6 cellular contexts compared by ENCODE assay signal in the genomic region with DNA sequence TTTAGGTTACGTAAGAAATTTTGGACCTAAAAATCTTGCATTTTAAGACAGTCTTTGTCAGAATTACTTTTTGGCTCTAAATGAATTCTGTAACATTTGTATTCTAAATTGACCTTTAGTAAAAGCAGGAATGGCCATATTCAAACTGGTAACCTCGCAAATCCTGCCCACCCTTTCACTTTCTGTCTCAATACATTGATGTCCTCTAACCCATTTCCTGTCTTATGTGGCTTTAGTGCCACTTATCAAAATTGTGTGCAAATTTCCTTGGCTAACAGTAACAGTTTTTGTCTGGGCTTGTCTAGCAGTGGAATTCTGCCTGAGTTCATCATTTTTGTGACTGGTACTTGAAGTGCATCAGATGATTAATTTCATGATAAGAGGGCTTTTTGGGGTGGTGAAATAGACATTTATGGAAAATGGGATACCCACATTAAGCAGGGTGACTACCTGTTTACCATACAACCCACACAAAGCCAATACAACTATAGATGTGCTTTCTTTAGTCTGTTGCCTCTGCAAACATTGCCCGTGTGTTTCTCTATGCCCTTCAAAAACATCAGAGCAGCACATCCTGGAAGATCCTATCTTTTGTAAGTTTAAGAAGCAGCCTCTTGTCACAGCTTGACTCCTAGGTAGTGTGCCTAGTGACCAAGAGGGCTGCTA.
A peak's percentile ranks its signal among the peaks of the same experiment; 100 is the strongest.
DNase-seq lines count a peak whose midpoint lies in the region; ATAC-seq, FAIRE-seq and TF ChIP-seq lines count a peak whose summit lies in the region.
"Not testable (repeated sequence)": the region's sequence is repeated elsewhere in the genome, so short reads cannot be mapped to it uniquely, and the experiment has no call there.

No MANE protein-coding gene starts in this region.

- not testable (repeated sequence) for H3K36me3 ChIP-seq in keratinocyte (ENCODE audit: control insufficient read depth in 2 of 2, extremely low read depth in 1 of 2, insufficient read depth in 2 of 2, low read length in 2 of 2)

- ATAC-seq in activated CD8-positive, alpha-beta T cell treated with anti-CD3 and anti-CD28 coated beads for 36 hours, result peak; percentile 42
- peak; percentile 60 for ATAC-seq in activated T-helper 17 cell treated with anti-CD3 and anti-CD28 coated beads, Interleukin-2, amount 50 U/mL, for 72 hours (replicated peaks)
- peak; percentile 52 for ATAC-seq in activated naive CD8-positive, alpha-beta T cell treated with anti-CD3 and anti-CD28 coated beads, Interleukin-2, amount 50 U/mL, for 24 hours
- peak; percentile 37 for ATAC-seq in stimulated activated effector memory CD8-positive, alpha-beta T cell treated with anti-CD3 and anti-CD28 coated beads, Interleukin-12 subunit alpha, Interleukin-12 subunit beta, amount 100 ng/mL, for 72 hours
- peak; percentile 75 for ATAC-seq in stimulated activated naive CD8-positive, alpha-beta T cell treated with anti-CD3 and anti-CD28 coated beads, Interleukin-15, amount 100 ng/mL, for 72 hours

- H3K4me1 Mint-ChIP-seq in activated CD8-positive, alpha-beta T cell treated with anti-CD3 and anti-CD28 coated beads for 36 hours (ENCODE audit: low read depth); activated T-helper 17 cell treated with anti-CD3 and anti-CD28 coated beads, Interleukin-2, amount 50 U/mL, for 72 hours; activated naive CD8-positive, alpha-beta T cell treated with anti-CD3 and anti-CD28 coated beads, Interleukin-2, amount 50 U/mL, for 24 hours; stimulated activated effector memory CD8-positive, alpha-beta T cell treated with anti-CD3 and anti-CD28 coated beads, Interleukin-12 subunit alpha, Interleukin-12 subunit beta, amount 100 ng/mL, for 72 hours; stimulated activated naive CD8-positive, alpha-beta T cell treated with anti-CD3 and anti-CD28 coated beads, Interleukin-15, amount 100 ng/mL, for 72 hours: not testable (repeated sequence)

- H4K20me1 ChIP-seq in keratinocyte (ENCODE audit: control insufficient read depth, extremely low read depth, insufficient read depth, low read length), result not testable (repeated sequence)

- FAIRE-seq in keratinocyte (lab: Jason Lieb, UNC), result peak; percentile 52

- intact Hi-C loops in activated CD8-positive, alpha-beta T cell treated with anti-CD3 and anti-CD28 coated beads for 36 hours (cut with micrococcal nuclease), result not testable (repeated sequence)

- H3K27me3 ChIP-seq in keratinocyte (ENCODE audit: control insufficient read depth, extremely low read depth, insufficient read depth, low read length), result not testable (repeated sequence)

- not testable (repeated sequence) for H3K4me1 ChIP-seq in keratinocyte (ENCODE audit: control insufficient read depth, extremely low read depth, insufficient read depth, low read length)

- not testable (repeated sequence) for H3K9me3 ChIP-seq in keratinocyte (ENCODE audit: control insufficient read depth, low read depth, low read length)

- not testable (repeated sequence) for H2AFZ ChIP-seq in keratinocyte (ENCODE audit: control insufficient read depth, low read length)

- not testable (repeated sequence) for H3K27ac ChIP-seq in keratinocyte (ENCODE audit: control insufficient read depth, insufficient read depth, low read length)

- not testable (repeated sequence) for DNase-seq in activated CD8-positive, alpha-beta T cell treated with anti-CD3 and anti-CD28 coated beads for 36 hours; activated naive CD8-positive, alpha-beta T cell treated with anti-CD3 and anti-CD28 coated beads, Interleukin-2, amount 50 U/mL, for 24 hours; keratinocyte (ENCODE audit: low read depth, low spot score); stimulated activated effector memory CD8-positive, alpha-beta T cell treated with anti-CD3 and anti-CD28 coated beads, Interleukin-12 subunit alpha, Interleukin-12 subunit beta, amount 100 ng/mL, for 72 hours (ENCODE audit: low spot score in 2 of 2); stimulated activated naive CD8-positive, alpha-beta T cell treated with anti-CD3 and anti-CD28 coated beads, Interleukin-15, amount 100 ng/mL, for 72 hours

- not testable (repeated sequence) for H3K9me3 Mint-ChIP-seq in activated CD8-positive, alpha-beta T cell treated with anti-CD3 and anti-CD28 coated beads for 36 hours; activated T-helper 17 cell treated with anti-CD3 and anti-CD28 coated beads, Interleukin-2, amount 50 U/mL, for 72 hours; activated naive CD8-positive, alpha-beta T cell treated with anti-CD3 and anti-CD28 coated beads, Interleukin-2, amount 50 U/mL, for 24 hours; stimulated activated effector memory CD8-positive, alpha-beta T cell treated with anti-CD3 and anti-CD28 coated beads, Interleukin-12 subunit alpha, Interleukin-12 subunit beta, amount 100 ng/mL, for 72 hours; stimulated activated naive CD8-positive, alpha-beta T cell treated with anti-CD3 and anti-CD28 coated beads, Interleukin-15, amount 100 ng/mL, for 72 hours

- not testable (repeated sequence) for TF ChIP-seq CTCF in activated CD8-positive, alpha-beta T cell treated with anti-CD3 and anti-CD28 coated beads for 36 hours (IDR thresholded peaks at IDR 0.05); keratinocyte (optimal IDR thresholded peaks at IDR 0.05 in 1 of 3, IDR thresholded peaks at IDR 0.05 in 1 of 3, conservative IDR thresholded peaks at IDR 0.05 in 1 of 3; ENCODE audit: extremely low read depth in 1 of 3, insufficient read depth in 2 of 3, low read length in 3 of 3)

- not testable (repeated sequence) for H3K4me3 ChIP-seq in keratinocyte (ENCODE audit: control insufficient read depth in 2 of 3, extremely low read depth in 1 of 3, insufficient read depth in 2 of 3, low read depth in 1 of 3, low read length in 3 of 3)

- H3K27me3 Mint-ChIP-seq in activated CD8-positive, alpha-beta T cell treated with anti-CD3 and anti-CD28 coated beads for 36 hours; activated T-helper 17 cell treated with anti-CD3 and anti-CD28 coated beads, Interleukin-2, amount 50 U/mL, for 72 hours; activated naive CD8-positive, alpha-beta T cell treated with anti-CD3 and anti-CD28 coated beads, Interleukin-2, amount 50 U/mL, for 24 hours; stimulated activated naive CD8-positive, alpha-beta T cell treated with anti-CD3 and anti-CD28 coated beads, Interleukin-15, amount 100 ng/mL, for 72 hours: not testable (repeated sequence)

- CTCF ChIA-PET in activated CD8-positive, alpha-beta T cell treated with anti-CD3 and anti-CD28 coated beads for 36 hours (lab: Charles Lee), result not testable (repeated sequence)

- not testable (repeated sequence) for H3K79me2 ChIP-seq in keratinocyte (ENCODE audit: control insufficient read depth, insufficient read depth, low read length)

- dilution Hi-C loops in keratinocyte (cut with MboI; ENCODE audit: extremely low pct_ligation_motif_present, low sequenced_read_pairs), result not testable (repeated sequence)

- H3K9ac ChIP-seq in keratinocyte (ENCODE audit: control insufficient read depth, extremely low read depth, insufficient read depth, low read length), result not testable (repeated sequence)

- not testable (repeated sequence) for H3K36me3 Mint-ChIP-seq in activated CD8-positive, alpha-beta T cell treated with anti-CD3 and anti-CD28 coated beads for 36 hours (ENCODE audit: low read depth); activated T-helper 17 cell treated with anti-CD3 and anti-CD28 coated beads, Interleukin-2, amount 50 U/mL, for 72 hours (ENCODE audit: low read depth); activated naive CD8-positive, alpha-beta T cell treated with anti-CD3 and anti-CD28 coated beads, Interleukin-2, amount 50 U/mL, for 24 hours (ENCODE audit: low read depth); stimulated activated effector memory CD8-positive, alpha-beta T cell treated with anti-CD3 and anti-CD28 coated beads, Interleukin-12 subunit alpha, Interleukin-12 subunit beta, amount 100 ng/mL, for 72 hours

- not testable (repeated sequence) for H3K9me1 ChIP-seq in keratinocyte (ENCODE audit: control insufficient read depth, extremely low read depth, insufficient read depth, low read length)

- not testable (repeated sequence) for H3K27ac Mint-ChIP-seq in activated CD8-positive, alpha-beta T cell treated with anti-CD3 and anti-CD28 coated beads for 36 hours; activated T-helper 17 cell treated with anti-CD3 and anti-CD28 coated beads, Interleukin-2, amount 50 U/mL, for 72 hours; activated naive CD8-positive, alpha-beta T cell treated with anti-CD3 and anti-CD28 coated beads, Interleukin-2, amount 50 U/mL, for 24 hours; stimulated activated effector memory CD8-positive, alpha-beta T cell treated with anti-CD3 and anti-CD28 coated beads, Interleukin-12 subunit alpha, Interleukin-12 subunit beta, amount 100 ng/mL, for 72 hours; stimulated activated naive CD8-positive, alpha-beta T cell treated with anti-CD3 and anti-CD28 coated beads, Interleukin-15, amount 100 ng/mL, for 72 hours

- not testable (repeated sequence) for H3K4me3 Mint-ChIP-seq in activated CD8-positive, alpha-beta T cell treated with anti-CD3 and anti-CD28 coated beads for 36 hours; activated T-helper 17 cell treated with anti-CD3 and anti-CD28 coated beads, Interleukin-2, amount 50 U/mL, for 72 hours; activated naive CD8-positive, alpha-beta T cell treated with anti-CD3 and anti-CD28 coated beads, Interleukin-2, amount 50 U/mL, for 24 hours; stimulated activated effector memory CD8-positive, alpha-beta T cell treated with anti-CD3 and anti-CD28 coated beads, Interleukin-12 subunit alpha, Interleukin-12 subunit beta, amount 100 ng/mL, for 72 hours; stimulated activated naive CD8-positive, alpha-beta T cell treated with anti-CD3 and anti-CD28 coated beads, Interleukin-15, amount 100 ng/mL, for 72 hours

- H3K4me2 ChIP-seq in keratinocyte (ENCODE audit: control insufficient read depth, extremely low read depth, insufficient read depth, low read depth, low read length), result not testable (repeated sequence)

- POLR2A ChIA-PET in activated CD8-positive, alpha-beta T cell treated with anti-CD3 and anti-CD28 coated beads for 36 hours (lab: Charles Lee), result not testable (repeated sequence)
